Comparison of ENCODE assay signal across 27 cellular contexts in the genomic region with DNA sequence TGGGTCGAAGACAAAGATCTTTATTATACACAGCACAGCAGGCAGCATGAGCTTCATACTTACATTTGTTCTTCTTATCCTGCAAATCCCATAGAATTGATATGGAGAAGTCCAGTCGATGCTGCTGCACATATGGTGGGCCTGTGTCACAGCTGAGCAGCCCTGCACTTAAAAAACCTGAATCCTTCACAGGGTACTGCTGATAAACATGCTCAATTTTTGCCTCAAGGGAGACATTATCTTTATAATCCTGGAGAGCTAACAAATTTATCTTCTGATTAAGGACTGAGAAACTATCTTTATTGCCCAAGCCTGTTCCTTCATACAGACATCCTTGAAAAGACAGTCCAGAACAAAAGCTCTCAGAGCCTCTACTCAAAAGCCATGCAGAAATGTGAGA.
"Had no signal": no experiment of that assay in that cellular context is flagged by ENCODE, and none has a peak within 500 bp of the region (broad histone marks: within the 10 kb centered on the region; RNA-seq: fewer than 3 reads in every experiment).

No MANE protein-coding gene starts in this region.

- H3K27me3 ChIP-seq: brain microvascular endothelial cell, heart right ventricle, hepatocyte had no signal

- H3K36me3 Mint-ChIP-seq: activated naive CD8-positive, alpha-beta T cell; WTC11 had no signal

- H3K4me1 Mint-ChIP-seq: activated CD4-positive, alpha-beta memory T cell treated with anti-CD3 and anti-CD28 coated beads, Interleukin-2, amount 10 ng/mL, durations not matched to agents 7 days and 5 days; activated CD4-positive, alpha-beta T cell treated with anti-CD3 and anti-CD28 coated beads, Interleukin-2, amount 10 ng/mL, durations not matched to agents 7 days and 5 days; activated T-helper 17 cell treated with anti-CD3 and anti-CD28 coated beads, Interleukin-2, amount 50 U/mL, for 72 hours; central memory CD8-positive, alpha-beta T cell had no signal

- H3K4me3 Mint-ChIP-seq: activated CD4-positive, alpha-beta memory T cell treated with anti-CD3 and anti-CD28 coated beads, Interleukin-2, amount 10 ng/mL, durations not matched to agents 7 days and 5 days; activated CD4-positive, alpha-beta T cell treated with anti-CD3 and anti-CD28 coated beads, Interleukin-2, amount 10 ng/mL, durations not matched to agents 7 days and 5 days; activated naive CD8-positive, alpha-beta T cell; activated T-cell treated with anti-CD3 and anti-CD28 coated beads, Interleukin-2, amount 50 U/mL, for 24 hours; activated T-helper 17 cell treated with anti-CD3 and anti-CD28 coated beads, Interleukin-2, amount 50 U/mL, for 72 hours; central memory CD8-positive, alpha-beta T cell; dendritic cell treated with granulocyte-macrophage colony-stimulating factor and Interleukin-4, amounts not matched to agents 40 ng/mL and 50 ng/mL, for 4 days; endodermal cell; WTC11 had no signal

- H3K9me3 Mint-ChIP-seq: activated CD4-positive, alpha-beta memory T cell treated with anti-CD3 and anti-CD28 coated beads, Interleukin-2, amount 10 ng/mL, durations not matched to agents 7 days and 5 days; activated CD4-positive, alpha-beta T cell treated with anti-CD3 and anti-CD28 coated beads, Interleukin-2, amount 10 ng/mL, durations not matched to agents 7 days and 5 days; activated T-helper 17 cell treated with anti-CD3 and anti-CD28 coated beads, Interleukin-2, amount 50 U/mL, for 72 hours; dendritic cell treated with granulocyte-macrophage colony-stimulating factor and Interleukin-4, amounts not matched to agents 40 ng/mL and 50 ng/mL, for 4 days; WTC11 had no signal

- H3K36me3 ChIP-seq: brain microvascular endothelial cell, heart right ventricle had no signal

- H3K27ac Mint-ChIP-seq: activated CD4-positive, alpha-beta memory T cell treated with anti-CD3 and anti-CD28 coated beads, Interleukin-2, amount 10 ng/mL, durations not matched to agents 7 days and 5 days; activated CD4-positive, alpha-beta T cell treated with anti-CD3 and anti-CD28 coated beads, Interleukin-2, amount 10 ng/mL, durations not matched to agents 7 days and 5 days; activated naive CD8-positive, alpha-beta T cell; activated T-cell treated with anti-CD3 and anti-CD28 coated beads, Interleukin-2, amount 50 U/mL, for 24 hours; activated T-helper 17 cell treated with anti-CD3 and anti-CD28 coated beads, Interleukin-2, amount 50 U/mL, for 72 hours; dendritic cell treated with granulocyte-macrophage colony-stimulating factor and Interleukin-4, amounts not matched to agents 40 ng/mL and 50 ng/mL, for 4 days; endodermal cell; WTC11 had no signal

- H3K4me3 ChIP-seq: coronary artery, dorsolateral prefrontal cortex, heart right ventricle, hepatocyte had no signal

- ATAC-seq: activated T-helper 17 cell treated with anti-CD3 and anti-CD28 coated beads, Interleukin-2, amount 50 U/mL, for 72 hours; esophagus mucosa; heart right ventricle; WTC11 had no signal

- DNase-seq: activated CD4-positive, alpha-beta memory T cell treated with anti-CD3 and anti-CD28 coated beads, Interleukin-2, amount 10 ng/mL, durations not matched to agents 7 days and 5 days; activated CD4-positive, alpha-beta T cell treated with anti-CD3 and anti-CD28 coated beads for 1 hour; activated CD4-positive, alpha-beta T cell treated with anti-CD3 and anti-CD28 coated beads for 4 hours; activated CD4-positive, alpha-beta T cell treated with anti-CD3 and anti-CD28 coated beads, Interleukin-2, amount 10 ng/mL, durations not matched to agents 7 days and 5 days; activated CD4-positive, alpha-beta T cell treated with anti-CD3 and anti-CD28 coated beads, Interleukin-2, amount 50 U/mL, for 4 hours; activated CD8-positive, alpha-beta memory T cell treated with anti-CD3 and anti-CD28 coated beads, Interleukin-2, amount 50 U/mL, for 48 hours; activated effector memory CD4-positive, alpha-beta T cell treated with Interleukin-2 at 50 U/mL for 16 hours; activated gamma-delta T cell treated with Interleukin-2 at 50 U/mL for 16 hours; activated naive CD4-positive, alpha-beta T cell treated with anti-CD3 and anti-CD28 coated beads, Interleukin-2, amount 50 U/mL, for 16 hours; activated naive CD4-positive, alpha-beta T cell treated with Interleukin-2 at 50 U/mL for 16 hours; activated T-cell treated with anti-CD3 and anti-CD28 coated beads for 4 hours; activated T-cell treated with anti-CD3 and anti-CD28 coated beads, Interleukin-2, amount 50 U/mL, for 24 hours; amniotic stem cell; brain microvascular endothelial cell; dorsolateral prefrontal cortex; effector memory CD4-positive, alpha-beta T cell; endodermal cell; foreskin fibroblast; heart right ventricle had no signal

- H3K9me3 ChIP-seq: heart right ventricle had no signal

- H3K4me1 ChIP-seq: heart right ventricle had no signal

- H3K27me3 Mint-ChIP-seq: activated CD4-positive, alpha-beta memory T cell treated with anti-CD3 and anti-CD28 coated beads, Interleukin-2, amount 10 ng/mL, durations not matched to agents 7 days and 5 days; activated CD4-positive, alpha-beta T cell treated with anti-CD3 and anti-CD28 coated beads, Interleukin-2, amount 10 ng/mL, durations not matched to agents 7 days and 5 days; activated naive CD8-positive, alpha-beta T cell; activated T-helper 17 cell treated with anti-CD3 and anti-CD28 coated beads, Interleukin-2, amount 50 U/mL, for 72 hours; central memory CD8-positive, alpha-beta T cell; dendritic cell treated with granulocyte-macrophage colony-stimulating factor and Interleukin-4, amounts not matched to agents 40 ng/mL and 50 ng/mL, for 4 days had no signal
